Comparison of ENCODE assay signal across 1 cellular context in the genomic region with DNA sequence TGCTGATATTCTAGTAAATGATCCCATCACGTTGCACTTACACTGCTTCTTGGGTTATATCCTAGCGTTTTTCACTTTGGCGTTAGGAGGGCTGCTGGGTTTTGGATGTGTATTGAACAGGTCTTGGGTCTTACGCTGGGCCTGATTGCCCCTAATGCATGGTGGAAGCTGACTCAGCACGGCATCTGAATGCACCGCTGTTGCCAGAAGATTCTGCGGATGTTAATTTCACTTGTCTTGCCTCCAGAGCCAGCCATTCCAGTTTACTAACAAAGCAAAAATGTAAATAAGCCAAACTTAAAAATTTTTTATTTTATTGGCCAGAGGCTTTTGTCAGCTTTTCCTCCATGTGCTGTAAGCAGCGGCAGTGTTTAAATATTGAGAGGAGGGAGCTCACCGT.
TF ChIP-seq lines count a peak whose summit lies in the region.

No MANE protein-coding gene starts in this region.

TF ChIP-seq in GM23338, 12 proteins besides CTCF, POLR2A, EP300 and RAD21 (continued from another document):
- TF ChIP-seq, protein P1, sequence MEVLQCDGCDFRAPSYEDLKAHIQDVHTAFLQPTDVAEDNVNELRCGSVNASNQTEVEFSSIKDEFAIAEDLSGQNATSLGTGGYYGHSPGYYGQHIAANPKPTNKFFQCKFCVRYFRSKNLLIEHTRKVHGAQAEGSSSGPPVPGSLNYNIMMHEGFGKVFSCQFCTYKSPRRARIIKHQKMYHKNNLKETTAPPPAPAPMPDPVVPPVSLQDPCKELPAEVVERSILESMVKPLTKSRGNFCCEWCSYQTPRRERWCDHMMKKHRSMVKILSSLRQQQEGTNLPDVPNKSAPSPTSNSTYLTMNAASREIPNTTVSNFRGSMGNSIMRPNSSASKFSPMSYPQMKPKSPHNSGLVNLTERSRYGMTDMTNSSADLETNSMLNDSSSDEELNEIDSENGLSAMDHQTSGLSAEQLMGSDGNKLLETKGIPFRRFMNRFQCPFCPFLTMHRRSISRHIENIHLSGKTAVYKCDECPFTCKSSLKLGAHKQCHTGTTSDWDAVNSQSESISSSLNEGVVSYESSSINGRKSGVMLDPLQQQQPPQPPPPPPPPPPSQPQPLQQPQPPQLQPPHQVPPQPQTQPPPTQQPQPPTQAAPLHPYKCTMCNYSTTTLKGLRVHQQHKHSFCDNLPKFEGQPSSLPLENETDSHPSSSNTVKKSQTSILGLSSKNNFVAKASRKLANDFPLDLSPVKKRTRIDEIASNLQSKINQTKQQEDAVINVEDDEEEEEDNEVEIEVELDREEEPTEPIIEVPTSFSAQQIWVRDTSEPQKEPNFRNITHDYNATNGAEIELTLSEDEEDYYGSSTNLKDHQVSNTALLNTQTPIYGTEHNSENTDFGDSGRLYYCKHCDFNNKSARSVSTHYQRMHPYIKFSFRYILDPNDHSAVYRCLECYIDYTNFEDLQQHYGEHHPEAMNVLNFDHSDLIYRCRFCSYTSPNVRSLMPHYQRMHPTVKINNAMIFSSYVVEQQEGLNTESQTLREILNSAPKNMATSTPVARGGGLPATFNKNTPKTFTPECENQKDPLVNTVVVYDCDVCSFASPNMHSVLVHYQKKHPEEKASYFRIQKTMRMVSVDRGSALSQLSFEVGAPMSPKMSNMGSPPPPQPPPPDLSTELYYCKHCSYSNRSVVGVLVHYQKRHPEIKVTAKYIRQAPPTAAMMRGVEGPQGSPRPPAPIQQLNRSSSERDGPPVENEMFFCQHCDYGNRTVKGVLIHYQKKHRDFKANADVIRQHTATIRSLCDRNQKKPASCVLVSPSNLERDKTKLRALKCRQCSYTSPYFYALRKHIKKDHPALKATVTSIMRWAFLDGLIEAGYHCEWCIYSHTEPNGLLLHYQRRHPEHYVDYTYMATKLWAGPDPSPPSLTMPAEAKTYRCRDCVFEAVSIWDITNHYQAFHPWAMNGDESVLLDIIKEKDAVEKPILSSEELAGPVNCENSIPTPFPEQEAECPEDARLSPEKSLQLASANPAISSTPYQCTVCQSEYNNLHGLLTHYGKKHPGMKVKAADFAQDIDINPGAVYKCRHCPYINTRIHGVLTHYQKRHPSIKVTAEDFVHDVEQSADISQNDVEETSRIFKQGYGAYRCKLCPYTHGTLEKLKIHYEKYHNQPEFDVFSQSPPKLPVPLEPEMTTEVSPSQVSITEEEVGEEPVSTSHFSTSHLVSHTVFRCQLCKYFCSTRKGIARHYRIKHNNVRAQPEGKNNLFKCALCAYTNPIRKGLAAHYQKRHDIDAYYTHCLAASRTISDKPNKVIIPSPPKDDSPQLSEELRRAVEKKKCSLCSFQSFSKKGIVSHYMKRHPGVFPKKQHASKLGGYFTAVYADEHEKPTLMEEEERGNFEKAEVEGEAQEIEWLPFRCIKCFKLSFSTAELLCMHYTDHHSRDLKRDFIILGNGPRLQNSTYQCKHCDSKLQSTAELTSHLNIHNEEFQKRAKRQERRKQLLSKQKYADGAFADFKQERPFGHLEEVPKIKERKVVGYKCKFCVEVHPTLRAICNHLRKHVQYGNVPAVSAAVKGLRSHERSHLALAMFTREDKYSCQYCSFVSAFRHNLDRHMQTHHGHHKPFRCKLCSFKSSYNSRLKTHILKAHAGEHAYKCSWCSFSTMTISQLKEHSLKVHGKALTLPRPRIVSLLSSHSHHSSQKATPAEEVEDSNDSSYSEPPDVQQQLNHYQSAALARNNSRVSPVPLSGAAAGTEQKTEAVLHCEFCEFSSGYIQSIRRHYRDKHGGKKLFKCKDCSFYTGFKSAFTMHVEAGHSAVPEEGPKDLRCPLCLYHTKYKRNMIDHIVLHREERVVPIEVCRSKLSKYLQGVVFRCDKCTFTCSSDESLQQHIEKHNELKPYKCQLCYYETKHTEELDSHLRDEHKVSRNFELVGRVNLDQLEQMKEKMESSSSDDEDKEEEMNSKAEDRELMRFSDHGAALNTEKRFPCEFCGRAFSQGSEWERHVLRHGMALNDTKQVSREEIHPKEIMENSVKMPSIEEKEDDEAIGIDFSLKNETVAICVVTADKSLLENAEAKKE (CRISPR knock-in tag; IDR thresholded peaks at IDR 0.05) = no peak
- TF ChIP-seq ZNF331 (CRISPR knock-in tag; IDR thresholded peaks at IDR 0.05; ENCODE audit: low read depth) = no peak
- TF ChIP-seq CREB1 (CRISPR knock-in tag; IDR thresholded peaks at IDR 0.05; ENCODE audit: low read depth) = no peak
